ENCODE assay signal across 1 cellular context in the genomic region with DNA sequence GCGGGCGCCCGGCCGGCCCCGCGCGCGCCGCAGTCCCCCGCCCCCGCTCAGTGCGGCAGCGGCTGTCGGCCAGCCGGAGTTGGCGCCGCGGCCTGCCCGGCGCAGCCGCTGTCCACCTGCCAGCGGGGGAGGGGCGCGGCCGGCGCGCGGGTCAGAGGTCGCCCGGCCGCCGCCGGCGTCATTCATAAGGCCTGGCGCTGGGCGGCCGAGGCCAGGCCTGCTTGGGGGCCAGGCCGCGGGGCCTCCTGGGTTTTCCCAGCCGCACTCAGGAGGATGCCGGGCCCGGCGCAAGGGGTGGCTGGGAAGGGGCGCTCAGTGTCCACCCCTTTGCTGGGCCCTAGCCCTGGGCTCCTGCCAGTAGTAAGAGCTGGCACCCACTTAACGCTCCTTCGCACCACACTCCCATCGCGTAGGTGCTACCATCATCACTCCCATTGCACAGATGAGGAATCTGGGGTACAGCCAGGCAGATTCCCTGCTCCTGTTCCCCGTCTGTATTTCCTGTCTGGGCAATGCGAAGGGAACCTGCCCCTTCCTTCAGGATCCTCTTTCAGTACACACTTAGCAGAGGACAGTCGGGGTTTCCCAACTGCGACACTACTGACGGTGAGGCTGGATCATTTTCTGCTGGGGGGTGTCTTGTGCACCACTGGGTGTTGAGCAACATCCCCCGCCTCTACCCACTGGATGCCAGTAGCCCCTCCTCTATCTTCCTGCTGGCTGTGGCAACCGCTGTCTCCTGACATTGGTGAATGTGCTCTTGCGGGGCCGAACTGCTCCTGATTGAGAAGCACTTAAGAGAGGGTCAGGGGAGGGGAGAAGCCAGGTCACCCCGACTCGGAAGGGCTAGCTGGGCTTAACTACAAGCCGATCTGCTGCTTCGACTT.
A peak's percentile ranks its signal among the peaks of the same experiment; 100 is the strongest.
TF ChIP-seq lines count a peak whose summit lies in the region.

No MANE protein-coding gene starts in this region.

TF ChIP-seq in HepG2, 621 proteins besides CTCF, POLR2A, EP300 and RAD21 (continued from another document and continues in another):
- TF ChIP-seq, protein P1, sequence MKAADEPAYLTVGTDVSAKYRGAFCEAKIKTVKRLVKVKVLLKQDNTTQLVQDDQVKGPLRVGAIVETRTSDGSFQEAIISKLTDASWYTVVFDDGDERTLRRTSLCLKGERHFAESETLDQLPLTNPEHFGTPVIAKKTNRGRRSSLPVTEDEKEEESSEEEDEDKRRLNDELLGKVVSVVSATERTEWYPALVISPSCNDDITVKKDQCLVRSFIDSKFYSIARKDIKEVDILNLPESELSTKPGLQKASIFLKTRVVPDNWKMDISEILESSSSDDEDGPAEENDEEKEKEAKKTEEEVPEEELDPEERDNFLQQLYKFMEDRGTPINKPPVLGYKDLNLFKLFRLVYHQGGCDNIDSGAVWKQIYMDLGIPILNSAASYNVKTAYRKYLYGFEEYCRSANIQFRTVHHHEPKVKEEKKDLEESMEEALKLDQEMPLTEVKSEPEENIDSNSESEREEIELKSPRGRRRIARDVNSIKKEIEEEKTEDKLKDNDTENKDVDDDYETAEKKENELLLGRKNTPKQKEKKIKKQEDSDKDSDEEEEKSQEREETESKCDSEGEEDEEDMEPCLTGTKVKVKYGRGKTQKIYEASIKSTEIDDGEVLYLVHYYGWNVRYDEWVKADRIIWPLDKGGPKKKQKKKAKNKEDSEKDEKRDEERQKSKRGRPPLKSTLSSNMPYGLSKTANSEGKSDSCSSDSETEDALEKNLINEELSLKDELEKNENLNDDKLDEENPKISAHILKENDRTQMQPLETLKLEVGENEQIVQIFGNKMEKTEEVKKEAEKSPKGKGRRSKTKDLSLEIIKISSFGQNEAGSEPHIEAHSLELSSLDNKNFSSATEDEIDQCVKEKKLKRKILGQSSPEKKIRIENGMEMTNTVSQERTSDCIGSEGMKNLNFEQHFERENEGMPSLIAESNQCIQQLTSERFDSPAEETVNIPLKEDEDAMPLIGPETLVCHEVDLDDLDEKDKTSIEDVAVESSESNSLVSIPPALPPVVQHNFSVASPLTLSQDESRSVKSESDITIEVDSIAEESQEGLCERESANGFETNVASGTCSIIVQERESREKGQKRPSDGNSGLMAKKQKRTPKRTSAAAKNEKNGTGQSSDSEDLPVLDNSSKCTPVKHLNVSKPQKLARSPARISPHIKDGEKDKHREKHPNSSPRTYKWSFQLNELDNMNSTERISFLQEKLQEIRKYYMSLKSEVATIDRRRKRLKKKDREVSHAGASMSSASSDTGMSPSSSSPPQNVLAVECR (CRISPR knock-in tag; IDR thresholded peaks at IDR 0.05; ENCODE audit: borderline replicate concordance) = peak; percentile 64
- TF ChIP-seq MBD4 (IDR thresholded peaks at IDR 0.05; ENCODE audit: borderline replicate concordance, low read length) (no peak), ZSCAN31 (CRISPR knock-in tag; IDR thresholded peaks at IDR 0.05; ENCODE audit: low read depth) (0 out of 2 replicates have a peak, but pooled peaks have one; percentile 68), PITX1 (CRISPR knock-in tag; IDR thresholded peaks at IDR 0.05) (peak; percentile 45; the same call in 1 of the 2 replicates), POGZ (CRISPR knock-in tag; IDR thresholded peaks at IDR 0.05) (0 out of 2 replicates have a peak, but pooled peaks have one; percentile 17), ZNF468 (CRISPR knock-in tag; IDR thresholded peaks at IDR 0.05) (no peak), PAWR (CRISPR knock-in tag; IDR thresholded peaks at IDR 0.05; ENCODE audit: borderline replicate concordance) (no peak), ZNF776 (CRISPR knock-in tag; IDR thresholded peaks at IDR 0.05) (0 out of 2 replicates have a peak, but pooled peaks have one; percentile 39), HNF4G (IDR thresholded peaks at IDR 0.05; ENCODE audit: borderline replicate concordance, low read depth, low read length) (peak; percentile 72; the same call in 1 of the 2 replicates), HNF4G (CRISPR knock-in tag; IDR thresholded peaks at IDR 0.05; ENCODE audit: borderline replicate concordance, low read depth) (no peak), AGO2 (optimal IDR thresholded peaks at IDR 0.05; ENCODE audit: low read depth, low read length) (peak; percentile 73), SRSF1 (optimal IDR thresholded peaks at IDR 0.05; ENCODE audit: low read depth, low read length) (peak; percentile 41), ZMAT3 (CRISPR knock-in tag; conservative IDR thresholded peaks at IDR 0.05) (peak; percentile 58; the same call in 1 of the 2 replicates), THAP11 (CRISPR knock-in tag; IDR thresholded peaks at IDR 0.05) (peak; percentile 40; the same call in 1 of the 2 replicates), NR2F6 (IDR thresholded peaks at IDR 0.05) (no peak; the same call in 1 of the 2 replicates), NR2F6 (CRISPR knock-in tag; IDR thresholded peaks at IDR 0.05) (peak; percentile 17; the same call in 1 of the 2 replicates), TMF1 (CRISPR knock-in tag; IDR thresholded peaks at IDR 0.05; ENCODE audit: low read depth) (no peak), HIVEP1 (CRISPR knock-in tag; IDR thresholded peaks at IDR 0.05) (peak; percentile 77; the same call in 1 of the 2 replicates), PHF21A (CRISPR knock-in tag; IDR thresholded peaks at IDR 0.05) (peak; percentile 67; the same call in 1 of the 2 replicates), ATM (IDR thresholded peaks at IDR 0.05; ENCODE audit: borderline replicate concordance) (no peak), JUND (CRISPR knock-in tag; IDR thresholded peaks at IDR 0.05) (no peak), GATAD2A (CRISPR knock-in tag; IDR thresholded peaks at IDR 0.05) (peak; percentile 26; the same call in 1 of the 2 replicates), MED8 (CRISPR knock-in tag; IDR thresholded peaks at IDR 0.05; ENCODE audit: insufficient replicate concordance) (peak; percentile 30), ASH2L (IDR thresholded peaks at IDR 0.05; ENCODE audit: insufficient read length, low read depth, low read length) (peak; percentile 53), RBM39 (IDR thresholded peaks at IDR 0.05; ENCODE audit: low read depth, low read length, poor library complexity, severe bottlenecking) (peak; percentile 49), MEF2D (CRISPR knock-in tag; IDR thresholded peaks at IDR 0.05) (peak; percentile 51; the same call in 1 of the 2 replicates), ZNF138 (CRISPR knock-in tag; IDR thresholded peaks at IDR 0.05; ENCODE audit: low read depth) (peak; percentile 48; the same call in 1 of the 2 replicates), ZFP90 (CRISPR knock-in tag; IDR thresholded peaks at IDR 0.05; ENCODE audit: borderline replicate concordance) (no peak), KMT2A (CRISPR knock-in tag; IDR thresholded peaks at IDR 0.05) (no peak)
- TF ChIP-seq, protein P2, sequence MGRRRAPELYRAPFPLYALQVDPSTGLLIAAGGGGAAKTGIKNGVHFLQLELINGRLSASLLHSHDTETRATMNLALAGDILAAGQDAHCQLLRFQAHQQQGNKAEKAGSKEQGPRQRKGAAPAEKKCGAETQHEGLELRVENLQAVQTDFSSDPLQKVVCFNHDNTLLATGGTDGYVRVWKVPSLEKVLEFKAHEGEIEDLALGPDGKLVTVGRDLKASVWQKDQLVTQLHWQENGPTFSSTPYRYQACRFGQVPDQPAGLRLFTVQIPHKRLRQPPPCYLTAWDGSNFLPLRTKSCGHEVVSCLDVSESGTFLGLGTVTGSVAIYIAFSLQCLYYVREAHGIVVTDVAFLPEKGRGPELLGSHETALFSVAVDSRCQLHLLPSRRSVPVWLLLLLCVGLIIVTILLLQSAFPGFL (CRISPR knock-in tag; IDR thresholded peaks at IDR 0.05) = no peak
- TF ChIP-seq, protein P3, sequence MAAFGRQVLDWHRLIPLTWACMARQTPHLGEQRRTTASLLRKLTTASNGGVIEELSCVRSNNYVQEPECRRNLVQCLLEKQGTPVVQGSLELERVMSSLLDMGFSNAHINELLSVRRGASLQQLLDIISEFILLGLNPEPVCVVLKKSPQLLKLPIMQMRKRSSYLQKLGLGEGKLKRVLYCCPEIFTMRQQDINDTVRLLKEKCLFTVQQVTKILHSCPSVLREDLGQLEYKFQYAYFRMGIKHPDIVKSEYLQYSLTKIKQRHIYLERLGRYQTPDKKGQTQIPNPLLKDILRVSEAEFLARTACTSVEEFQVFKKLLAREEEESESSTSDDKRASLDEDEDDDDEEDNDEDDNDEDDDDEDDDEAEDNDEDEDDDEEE (CRISPR knock-in tag; IDR thresholded peaks at IDR 0.05) = no peak
- TF ChIP-seq, protein P4, sequence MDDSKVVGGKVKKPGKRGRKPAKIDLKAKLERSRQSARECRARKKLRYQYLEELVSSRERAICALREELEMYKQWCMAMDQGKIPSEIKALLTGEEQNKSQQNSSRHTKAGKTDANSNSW (CRISPR knock-in tag; IDR thresholded peaks at IDR 0.05; ENCODE audit: borderline replicate concordance) = peak; percentile 86; the same call in 1 of the 2 replicates
- TF ChIP-seq, protein P5, sequence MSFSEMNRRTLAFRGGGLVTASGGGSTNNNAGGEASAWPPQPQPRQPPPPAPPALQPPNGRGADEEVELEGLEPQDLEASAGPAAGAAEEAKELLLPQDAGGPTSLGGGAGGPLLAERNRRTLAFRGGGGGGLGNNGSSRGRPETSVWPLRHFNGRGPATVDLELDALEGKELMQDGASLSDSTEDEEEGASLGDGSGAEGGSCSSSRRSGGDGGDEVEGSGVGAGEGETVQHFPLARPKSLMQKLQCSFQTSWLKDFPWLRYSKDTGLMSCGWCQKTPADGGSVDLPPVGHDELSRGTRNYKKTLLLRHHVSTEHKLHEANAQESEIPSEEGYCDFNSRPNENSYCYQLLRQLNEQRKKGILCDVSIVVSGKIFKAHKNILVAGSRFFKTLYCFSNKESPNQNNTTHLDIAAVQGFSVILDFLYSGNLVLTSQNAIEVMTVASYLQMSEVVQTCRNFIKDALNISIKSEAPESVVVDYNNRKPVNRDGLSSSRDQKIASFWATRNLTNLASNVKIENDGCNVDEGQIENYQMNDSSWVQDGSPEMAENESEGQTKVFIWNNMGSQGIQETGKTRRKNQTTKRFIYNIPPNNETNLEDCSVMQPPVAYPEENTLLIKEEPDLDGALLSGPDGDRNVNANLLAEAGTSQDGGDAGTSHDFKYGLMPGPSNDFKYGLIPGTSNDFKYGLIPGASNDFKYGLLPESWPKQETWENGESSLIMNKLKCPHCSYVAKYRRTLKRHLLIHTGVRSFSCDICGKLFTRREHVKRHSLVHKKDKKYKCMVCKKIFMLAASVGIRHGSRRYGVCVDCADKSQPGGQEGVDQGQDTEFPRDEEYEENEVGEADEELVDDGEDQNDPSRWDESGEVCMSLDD (CRISPR knock-in tag; IDR thresholded peaks at IDR 0.05; ENCODE audit: borderline replicate concordance) = 0 out of 2 replicates have a peak, but pooled peaks have one; percentile 20
- TF ChIP-seq, protein P6, sequence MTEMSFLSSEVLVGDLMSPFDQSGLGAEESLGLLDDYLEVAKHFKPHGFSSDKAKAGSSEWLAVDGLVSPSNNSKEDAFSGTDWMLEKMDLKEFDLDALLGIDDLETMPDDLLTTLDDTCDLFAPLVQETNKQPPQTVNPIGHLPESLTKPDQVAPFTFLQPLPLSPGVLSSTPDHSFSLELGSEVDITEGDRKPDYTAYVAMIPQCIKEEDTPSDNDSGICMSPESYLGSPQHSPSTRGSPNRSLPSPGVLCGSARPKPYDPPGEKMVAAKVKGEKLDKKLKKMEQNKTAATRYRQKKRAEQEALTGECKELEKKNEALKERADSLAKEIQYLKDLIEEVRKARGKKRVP (CRISPR knock-in tag; IDR thresholded peaks at IDR 0.05) = 0 out of 4 replicates have a peak, but pooled peaks of 1 of the 2 experiments have one; percentile 23
- TF ChIP-seq, protein P7, sequence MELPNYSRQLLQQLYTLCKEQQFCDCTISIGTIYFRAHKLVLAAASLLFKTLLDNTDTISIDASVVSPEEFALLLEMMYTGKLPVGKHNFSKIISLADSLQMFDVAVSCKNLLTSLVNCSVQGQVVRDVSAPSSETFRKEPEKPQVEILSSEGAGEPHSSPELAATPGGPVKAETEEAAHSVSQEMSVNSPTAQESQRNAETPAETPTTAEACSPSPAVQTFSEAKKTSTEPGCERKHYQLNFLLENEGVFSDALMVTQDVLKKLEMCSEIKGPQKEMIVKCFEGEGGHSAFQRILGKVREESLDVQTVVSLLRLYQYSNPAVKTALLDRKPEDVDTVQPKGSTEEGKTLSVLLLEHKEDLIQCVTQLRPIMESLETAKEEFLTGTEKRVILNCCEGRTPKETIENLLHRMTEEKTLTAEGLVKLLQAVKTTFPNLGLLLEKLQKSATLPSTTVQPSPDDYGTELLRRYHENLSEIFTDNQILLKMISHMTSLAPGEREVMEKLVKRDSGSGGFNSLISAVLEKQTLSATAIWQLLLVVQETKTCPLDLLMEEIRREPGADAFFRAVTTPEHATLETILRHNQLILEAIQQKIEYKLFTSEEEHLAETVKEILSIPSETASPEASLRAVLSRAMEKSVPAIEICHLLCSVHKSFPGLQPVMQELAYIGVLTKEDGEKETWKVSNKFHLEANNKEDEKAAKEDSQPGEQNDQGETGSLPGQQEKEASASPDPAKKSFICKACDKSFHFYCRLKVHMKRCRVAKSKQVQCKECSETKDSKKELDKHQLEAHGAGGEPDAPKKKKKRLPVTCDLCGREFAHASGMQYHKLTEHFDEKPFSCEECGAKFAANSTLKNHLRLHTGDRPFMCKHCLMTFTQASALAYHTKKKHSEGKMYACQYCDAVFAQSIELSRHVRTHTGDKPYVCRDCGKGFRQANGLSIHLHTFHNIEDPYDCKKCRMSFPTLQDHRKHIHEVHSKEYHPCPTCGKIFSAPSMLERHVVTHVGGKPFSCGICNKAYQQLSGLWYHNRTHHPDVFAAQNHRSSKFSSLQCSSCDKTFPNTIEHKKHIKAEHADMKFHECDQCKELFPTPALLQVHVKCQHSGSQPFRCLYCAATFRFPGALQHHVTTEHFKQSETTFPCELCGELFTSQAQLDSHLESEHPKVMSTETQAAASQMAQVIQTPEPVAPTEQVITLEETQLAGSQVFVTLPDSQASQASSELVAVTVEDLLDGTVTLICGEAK (IDR thresholded peaks at IDR 0.05) = no peak
- TF ChIP-seq, protein P7 (CRISPR knock-in tag; IDR thresholded peaks at IDR 0.05) = peak; percentile 18; the same call in 1 of the 2 replicates
